ENCODE assay signal across 33 cellular contexts in genomic region chr11:82403640-82404305, GRCh38.
"Had no signal": no experiment of that assay in that cellular context is flagged by ENCODE, and none has a peak within 500 bp of the region (broad histone marks: within the 10 kb centered on the region; RNA-seq: fewer than 3 reads in every experiment).

No MANE protein-coding gene starts in this region.

- H3K4me1 ChIP-seq: adrenal gland, body of pancreas, esophagus muscularis mucosa, foreskin keratinocyte, gastrocnemius medialis had no signal

- H3K36me3 ChIP-seq: adrenal gland, esophagus muscularis mucosa, gastrocnemius medialis, WERI-Rb-1 had no signal

- H3K9me3 ChIP-seq: adrenal gland, body of pancreas, esophagus muscularis mucosa, gastrocnemius medialis had no signal

- H3K4me1 Mint-ChIP-seq: activated B cell treated with CpG ODN at 0.5 μM for 24 hours, T-helper 17 cell had no signal

- H3K27ac Mint-ChIP-seq: activated B cell treated with CpG ODN at 0.5 μM for 24 hours; activated CD8-positive, alpha-beta T cell treated with anti-CD3 and anti-CD28 coated beads for 36 hours; activated naive CD8-positive, alpha-beta T cell; activated T-helper 1 cell treated with anti-CD3 and anti-CD28 coated beads, Interleukin-12 subunit alpha, Interleukin-12 subunit beta, Interleukin-2, Interleukin-4 antibody, amounts not matched to agents 30 ng/mL and 10 ng/mL and 1 ng/mL, durations not matched to agents 14 hours and 24 hours and 36 hours; activated T-helper 2 cell treated with anti-CD3 and anti-CD28 coated beads, Interferon-gamma antibody, Interleukin-2, Interleukin-4, amounts not matched to agents 10 μg/mL and 5 μg/mL and 100 μg/mL, durations not matched to agents 14 hours and 24 hours and 36 hours; effector memory CD8-positive, alpha-beta T cell; T-helper 17 cell; T-helper 2 cell treated with Interferon-gamma antibody and Interleukin-4, amounts not matched to agents 5 μg/mL and 100 μg/mL, for 36 hours had no signal

- H3K4me3 ChIP-seq: adrenal gland, body of pancreas, esophagus muscularis mucosa, gastrocnemius medialis had no signal

- H3K27me3 Mint-ChIP-seq: activated B cell treated with CpG ODN at 0.5 μM for 24 hours; activated CD8-positive, alpha-beta T cell treated with anti-CD3 and anti-CD28 coated beads for 36 hours; activated naive CD8-positive, alpha-beta T cell; effector memory CD8-positive, alpha-beta T cell; T-helper 17 cell had no signal

- H3K36me3 Mint-ChIP-seq: activated naive CD8-positive, alpha-beta T cell had no signal

- H3K4me3 Mint-ChIP-seq: activated B cell treated with CpG ODN at 0.5 μM for 24 hours; activated CD8-positive, alpha-beta T cell treated with anti-CD3 and anti-CD28 coated beads for 36 hours; activated naive CD8-positive, alpha-beta T cell; activated T-cell treated with anti-CD3 and anti-CD28 coated beads, Interleukin-2, amount 50 U/mL, for 4 hours; activated T-helper 1 cell treated with anti-CD3 and anti-CD28 coated beads, Interleukin-12 subunit alpha, Interleukin-12 subunit beta, Interleukin-2, Interleukin-4 antibody, amounts not matched to agents 30 ng/mL and 10 ng/mL and 1 ng/mL, durations not matched to agents 14 hours and 24 hours and 36 hours; effector memory CD8-positive, alpha-beta T cell; T-helper 17 cell; T-helper 2 cell treated with Interferon-gamma antibody and Interleukin-4, amounts not matched to agents 5 μg/mL and 100 μg/mL, for 36 hours had no signal

- H3K9me3 Mint-ChIP-seq: activated B cell treated with CpG ODN at 0.5 μM for 24 hours; activated CD8-positive, alpha-beta T cell treated with anti-CD3 and anti-CD28 coated beads for 36 hours; activated T-helper 1 cell treated with anti-CD3 and anti-CD28 coated beads, Interleukin-12 subunit alpha, Interleukin-12 subunit beta, Interleukin-2, Interleukin-4 antibody, amounts not matched to agents 30 ng/mL and 10 ng/mL and 1 ng/mL, durations not matched to agents 14 hours and 24 hours and 36 hours; activated T-helper 2 cell treated with anti-CD3 and anti-CD28 coated beads, Interferon-gamma antibody, Interleukin-2, Interleukin-4, amounts not matched to agents 10 μg/mL and 5 μg/mL and 100 μg/mL, durations not matched to agents 14 hours and 24 hours and 36 hours; T-helper 2 cell treated with Interferon-gamma antibody and Interleukin-4, amounts not matched to agents 5 μg/mL and 100 μg/mL, for 36 hours had no signal

- H3K27ac ChIP-seq: adrenal gland, body of pancreas, esophagus muscularis mucosa, foreskin keratinocyte, gastrocnemius medialis, WERI-Rb-1 had no signal

- DNase-seq: activated B cell treated with CpG ODN at 0.5 μM for 24 hours; activated CD4-positive, alpha-beta T cell treated with anti-CD3 and anti-CD28 coated beads for 48 hours; activated CD4-positive, alpha-beta T cell treated with anti-CD3 and anti-CD28 coated beads, Interleukin-2, amount 50 U/mL, for 1 hour; activated CD4-positive, alpha-beta T cell treated with anti-CD3 and anti-CD28 coated beads, Interleukin-2, amount 50 U/mL, for 48 hours; activated CD8-positive, alpha-beta memory T cell treated with anti-CD3 and anti-CD28 coated beads for 24 hours; activated CD8-positive, alpha-beta T cell treated with anti-CD3 and anti-CD28 coated beads for 36 hours; activated effector memory CD4-positive, alpha-beta T cell treated with anti-CD3 and anti-CD28 coated beads, Interleukin-2, amount 50 U/mL, for 16 hours; activated naive CD4-positive, alpha-beta T cell treated with anti-CD3 and anti-CD28 coated beads, Interleukin-2, amount 50 U/mL, for 16 hours; activated naive CD4-positive, alpha-beta T cell treated with Interleukin-2 at 50 U/mL for 16 hours; activated T-cell treated with anti-CD3 and anti-CD28 coated beads, Interleukin-2, amount 50 U/mL, for 4 hours; adrenal gland; amygdala; aorta; body of pancreas; caudate nucleus; cortex of kidney; dermis blood vessel endothelial cell; effector CD4-positive, alpha-beta T cell; effector memory CD8-positive, alpha-beta T cell; erythroblast; foreskin keratinocyte; gastrocnemius medialis; glutamatergic neuron; T-helper 1 cell; T-helper 17 cell; T1000; WERI-Rb-1 had no signal

- H3K27me3 ChIP-seq: adrenal gland, body of pancreas, esophagus muscularis mucosa, foreskin keratinocyte, gastrocnemius medialis had no signal

- ATAC-seq: activated CD4-positive, CD25-positive, alpha-beta regulatory T cell treated with anti-CD3 and anti-CD28 coated beads, Interleukin-2, amount 50 U/mL, for 24 hours; activated CD8-positive, alpha-beta T cell treated with anti-CD3 and anti-CD28 coated beads for 36 hours; activated T-cell treated with anti-CD3 and anti-CD28 coated beads, Interleukin-2, amount 50 U/mL, for 4 hours; body of pancreas; effector memory CD8-positive, alpha-beta T cell; foreskin keratinocyte; gastrocnemius medialis; T-helper 17 cell had no signal
